In genomic region chr16:86772231-86772510, GRCh38 we compare ENCODE assay signal across 20 cellular contexts.
A peak's percentile ranks its signal among the peaks of the same experiment; 100 is the strongest.
DNase-seq lines count a peak whose midpoint lies in the region; ATAC-seq and TF ChIP-seq lines count a peak whose summit lies in the region.
"Had no signal": no experiment of that assay in that cellular context is flagged by ENCODE, and none has a peak within 500 bp of the region (broad histone marks: within the 10 kb centered on the region; RNA-seq: fewer than 3 reads in every experiment).

No MANE protein-coding gene starts in this region.

- TF ChIP-seq CTCF in fibroblast of mammary gland (conservative IDR thresholded peaks at IDR 0.05; ENCODE audit: control insufficient read depth, insufficient read depth, low read depth, low read length): no peak
- TF ChIP-seq CTCF in osteocyte (IDR thresholded peaks at IDR 0.05): no peak
- TF ChIP-seq CTCF in Calu3 (IDR thresholded peaks at IDR 0.05; ENCODE audit: unreplicated experiment): no peak

- H3K4me3 Mint-ChIP-seq in osteocyte (ENCODE audit: unreplicated experiment): no peak overlapping the region
- no peak overlapping the region for H3K4me3 Mint-ChIP-seq in Calu3 (ENCODE audit: low read depth, unreplicated experiment)
- H3K4me3 Mint-ChIP-seq: activated naive CD8-positive, alpha-beta T cell treated with anti-CD3 and anti-CD28 coated beads, Interleukin-2, amount 10 ng/mL, durations not matched to agents 7 days and 5 days; activated T-helper 17 cell treated with anti-CD3 and anti-CD28 coated beads, Interleukin-2, amount 50 U/mL, for 72 hours; B cell had no signal

- H3K36me3 Mint-ChIP-seq in osteocyte (ENCODE audit: unreplicated experiment) (no peaks in the 10 kb centered on the region), Calu3 (ENCODE audit: insufficient read depth, unreplicated experiment) (no peaks in the 10 kb centered on the region)
- H3K36me3 Mint-ChIP-seq: activated naive CD8-positive, alpha-beta T cell treated with anti-CD3 and anti-CD28 coated beads, Interleukin-2, amount 10 ng/mL, durations not matched to agents 7 days and 5 days had no signal

- H3K27me3 ChIP-seq in SJSA1 (replicated peaks): no peaks in the 10 kb centered on the region
- H3K27me3 ChIP-seq: MG63, tibial artery had no signal

- CTCF ChIA-PET in Calu3 (lab: Charles Lee): interaction anchor here (1.0 kb wide), 1 partner anchor 11 kb away, joined by 3 read pairs; no protein-coding TSS in a partner anchor

- H3K4me3 ChIP-seq in SJSA1 (no peak overlapping the region), fibroblast of mammary gland (ENCODE audit: control insufficient read depth, low read depth, low read length) (no peak overlapping the region)
- H3K4me3 ChIP-seq: MG63, SK-N-MC, tibial artery had no signal

- H3K27ac Mint-ChIP-seq in osteocyte (ENCODE audit: unreplicated experiment) (peak overlapping the region; percentile 85), Calu3 (ENCODE audit: unreplicated experiment) (no peak overlapping the region)
- H3K27ac Mint-ChIP-seq: activated naive CD8-positive, alpha-beta T cell treated with anti-CD3 and anti-CD28 coated beads, Interleukin-2, amount 10 ng/mL, durations not matched to agents 7 days and 5 days; activated T-helper 17 cell treated with anti-CD3 and anti-CD28 coated beads, Interleukin-2, amount 50 U/mL, for 72 hours; B cell had no signal

- DNase-seq in EL (peak; percentile 76), SJSA1 (ENCODE audit: low read depth in 1 of 2, low spot score in 2 of 2) (peak in 1 of 2 experiments; percentile 97), fibroblast of mammary gland (ENCODE audit: low read depth) (peak; percentile 69), osteocyte (ENCODE audit: extremely low spot score, unreplicated experiment) (no peak), T-helper 1 cell (no peak), Calu3 (no peak)
- DNase-seq in stimulated activated CD4-positive, alpha-beta T cell treated with anti-CD3 and anti-CD28 coated beads, Interleukin-15, amount 100 ng/mL, for 24 hours: no peak
- DNase-seq: activated CD4-positive, CD25-positive, alpha-beta regulatory T cell treated with anti-CD3 and anti-CD28 coated beads, Interleukin-2, amount 50 U/mL, for 72 hours; activated naive CD8-positive, alpha-beta T cell treated with anti-CD3 and anti-CD28 coated beads, Interleukin-2, amount 10 ng/mL, durations not matched to agents 7 days and 5 days; COR-L47; NCI-H146; stimulated activated CD4-positive, alpha-beta T cell treated with anti-CD3 and anti-CD28 coated beads, Interleukin-1b, Interleukin-23, amount 100 ng/mL, for 48 hours; stimulated activated naive CD4-positive, alpha-beta T cell treated with Interleukin-2 at 50 U/mL for 16 hours had no signal

- intact Hi-C loops in Calu3 (cut with micrococcal nuclease; ENCODE audit: unreplicated experiment): no loop called here

- H3K4me1 ChIP-seq in SJSA1 (replicated peaks): peaks cover 70% of the 10 kb centered on the region

- no peaks in the 10 kb centered on the region for H3K36me3 ChIP-seq in SJSA1
- H3K36me3 ChIP-seq: MG63, tibial artery had no signal

- H3K27ac ChIP-seq in SJSA1: peak overlapping the region; percentile 99
- H3K27ac ChIP-seq: SK-N-MC had no signal

- no peaks in the 10 kb centered on the region for H3K9me3 ChIP-seq in SJSA1 (replicated peaks)
- H3K9me3 ChIP-seq: MG63, tibial artery had no signal

- no TSS peak for BruUV-seq in Calu3 (replicated peaks; lab: Mats Ljungman, UMichigan)

- ATAC-seq in HG03159 (IDR thresholded peaks at IDR 0.05; ENCODE audit: unreplicated experiment): no peak
- ATAC-seq: activated T-helper 17 cell treated with anti-CD3 and anti-CD28 coated beads, Interleukin-2, amount 50 U/mL, for 72 hours; HepG2 had no signal

- peaks cover 40% of the 10 kb centered on the region for H3K4me1 Mint-ChIP-seq in osteocyte (ENCODE audit: unreplicated experiment)
- H3K4me1 Mint-ChIP-seq in Calu3 (ENCODE audit: low read depth, unreplicated experiment): peaks cover 14% of the 10 kb centered on the region
- H3K4me1 Mint-ChIP-seq: activated naive CD8-positive, alpha-beta T cell treated with anti-CD3 and anti-CD28 coated beads, Interleukin-2, amount 10 ng/mL, durations not matched to agents 7 days and 5 days; activated T-helper 17 cell treated with anti-CD3 and anti-CD28 coated beads, Interleukin-2, amount 50 U/mL, for 72 hours; B cell had no signal

- H3K9me3 Mint-ChIP-seq in osteocyte (ENCODE audit: unreplicated experiment) (no peaks in the 10 kb centered on the region), Calu3 (ENCODE audit: low read depth, unreplicated experiment) (no peaks in the 10 kb centered on the region)
- H3K9me3 Mint-ChIP-seq: activated naive CD8-positive, alpha-beta T cell treated with anti-CD3 and anti-CD28 coated beads, Interleukin-2, amount 10 ng/mL, durations not matched to agents 7 days and 5 days; activated T-helper 17 cell treated with anti-CD3 and anti-CD28 coated beads, Interleukin-2, amount 50 U/mL, for 72 hours had no signal

- H3K27me3 Mint-ChIP-seq in osteocyte (ENCODE audit: unreplicated experiment): no peaks in the 10 kb centered on the region
- peaks cover 33% of the 10 kb centered on the region for H3K27me3 Mint-ChIP-seq in Calu3 (ENCODE audit: unreplicated experiment)

Comparison
In these comparisons a context has a peak if more than half of its experiments do, and no peak if none do; other contexts are left out.
1. DNase-seq: peak in EL (single experiment) and fibroblast of mammary gland (single experiment); none in osteocyte (single experiment), T-helper 1 cell (0 of 5), stimulated activated CD4-positive, alpha-beta T cell treated with anti-CD3 and anti-CD28 coated beads, Interleukin-15, amount 100 ng/mL, for 24 hours (single experiment) and Calu3 (single experiment).